Comparison of ENCODE assay signal across 8 cellular contexts in genomic region chr17:16215965-16216316, GRCh38. TPM values are rescaled to one million over a fixed set of nuclear protein-coding genes. Genes with fewer than 3 reads are reported as not detected.
DNase-seq lines count a peak whose midpoint lies in the region; ATAC-seq and TF ChIP-seq lines count a peak whose summit lies in the region.

No MANE protein-coding gene starts in this region.

- H3K4me1 Mint-ChIP-seq in Caco-2 (ENCODE audit: low read depth, unreplicated experiment) (no peaks in the 10 kb centered on the region), T-helper 17 cell (peaks cover 30% of the 10 kb centered on the region)

- TF ChIP-seq CTCF in Caco-2 (IDR thresholded peaks at IDR 0.05; ENCODE audit: insufficient read depth in 1 of 2, low read depth in 1 of 2, low read length in 1 of 2, severe bottlenecking in 1 of 2, unreplicated experiment in 1 of 2): no peak
- no peak for TF ChIP-seq CTCF in epithelial cell of proximal tubule (conservative IDR thresholded peaks at IDR 0.05; ENCODE audit: low read depth, low read length)
- TF ChIP-seq CTCF in vagina (IDR thresholded peaks at IDR 0.05): no peak

- H3K27ac ChIP-seq in vagina: peak overlapping the region; percentile 98

- no peak for TF ChIP-seq POLR2A in vagina (IDR thresholded peaks at IDR 0.05)

- POLR2A ChIA-PET in Caco-2 (lab: Charles Lee): interaction anchor here (0.6 to 1.3 kb wide), 3 partner anchors 15 to 165 kb away, joined by 3 to 7 read pairs (median 4); no protein-coding TSS in a partner anchor

- H3K9me3 ChIP-seq in Caco-2 (no peaks in the 10 kb centered on the region), T-helper 17 cell (ENCODE audit: control insufficient read depth, low read length, poor library complexity, severe bottlenecking) (no peaks in the 10 kb centered on the region), mucosa of stomach (ENCODE audit: control insufficient read depth, low read length) (no peaks in the 10 kb centered on the region), vagina (no peaks in the 10 kb centered on the region)

- intact Hi-C loops in Caco-2 (cut with micrococcal nuclease; ENCODE audit: unreplicated experiment): loop anchor here (5.0 kb wide), 1 partner anchor 71 kb away; no protein-coding TSS in a partner anchor
- intact Hi-C loops in vagina (cut with DNase I): no loop called here

- peak; percentile 6 for ATAC-seq in HG02759 (IDR thresholded peaks at IDR 0.05; ENCODE audit: unreplicated experiment)
- ATAC-seq in T-helper 17 cell: no peak

- DNase-seq in Caco-2 (peak in 1 of 2 experiments; percentile 48), T-helper 17 cell (peak in 2 of 3 donors; percentile 7 to 11), epithelial cell of proximal tubule (ENCODE audit: low read depth) (no peak), vagina (ENCODE audit: extremely low spot score in 2 of 2) (no peak), dedifferentiated amniotic fluid mesenchymal stem cell (ENCODE audit: extremely low spot score) (no peak), NCI-H2196 treated with DMSO at 0.1 percent for 48 hours (lab: John Stamatoyannopoulos, UW; ENCODE audit: unreplicated experiment) (no peak)

- H3K4me3 Mint-ChIP-seq in Caco-2 (ENCODE audit: unreplicated experiment) (peak overlapping the region; percentile 95), T-helper 17 cell (peak overlapping the region; percentile 94)

- no peaks in the 10 kb centered on the region for H3K27me3 Mint-ChIP-seq in Caco-2 (ENCODE audit: insufficient read depth, unreplicated experiment)
- H3K27me3 Mint-ChIP-seq in T-helper 17 cell: no peaks in the 10 kb centered on the region

- H3K4me3 ChIP-seq in Caco-2 (ENCODE audit: low read depth, low read length) (peak overlapping the region; percentile 71), epithelial cell of proximal tubule (ENCODE audit: low read depth, low read length) (peak overlapping the region; percentile 93), mucosa of stomach (ENCODE audit: low read length) (peak overlapping the region; percentile 91), vagina (peak overlapping the region; percentile 98 to 100)

- H3K27ac Mint-ChIP-seq in Caco-2 (ENCODE audit: unreplicated experiment) (peak overlapping the region; percentile 53), T-helper 17 cell (peak overlapping the region; percentile 94)

- H3K36me3 ChIP-seq in Caco-2 (ENCODE audit: control insufficient read depth, insufficient read depth, low read length): no peaks in the 10 kb centered on the region
- no peaks in the 10 kb centered on the region for H3K36me3 ChIP-seq in mucosa of stomach (ENCODE audit: control insufficient read depth, insufficient read depth, low read length)
- no peaks in the 10 kb centered on the region for H3K36me3 ChIP-seq in vagina

- H3K9me3 Mint-ChIP-seq in Caco-2 (ENCODE audit: unreplicated experiment): no peaks in the 10 kb centered on the region

- peak overlapping the region; percentile 97 for H3K9ac ChIP-seq in mucosa of stomach (ENCODE audit: low read length)

- H3K4me1 ChIP-seq in Caco-2: no peaks in the 10 kb centered on the region; the same call in 1 of the 2 replicates
- H3K4me1 ChIP-seq in mucosa of stomach (ENCODE audit: control insufficient read depth, insufficient read depth, low read length): peaks cover 26% of the 10 kb centered on the region
- peaks cover 58% of the 10 kb centered on the region for H3K4me1 ChIP-seq in vagina

- H3K36me3 Mint-ChIP-seq in Caco-2 (ENCODE audit: insufficient read depth, unreplicated experiment): peaks cover 12% of the 10 kb centered on the region
- H3K36me3 Mint-ChIP-seq in T-helper 17 cell (ENCODE audit: low read depth): no peaks in the 10 kb centered on the region

- no TSS peak for BruUV-seq in Caco-2 (replicated peaks; lab: Mats Ljungman, UMichigan)

- H3K27me3 ChIP-seq in Caco-2 (replicated peaks; ENCODE audit: control insufficient read depth, insufficient read depth, low read length) (no peaks in the 10 kb centered on the region), mucosa of stomach (ENCODE audit: control insufficient read depth, insufficient read depth, low read length) (no peaks in the 10 kb centered on the region), vagina (no peaks in the 10 kb centered on the region)

- CTCF ChIA-PET in Caco-2 (lab: Charles Lee): interaction anchor here (0.6 kb wide), 2 partner anchors 23 to 82 kb away, joined by 3 read pairs; no protein-coding TSS in a partner anchor

RNA-seq across cellular contexts. Expression of gene NCOR1, which starts 0.6 kb away (rescaled TPM):
- 90.8 and 95.8 TPM in 2 replicates for total RNA-seq in Caco-2 (2022)
- 100 to 1,000 TPM; 155 to 161 TPM for total RNA-seq in T-helper 17 cell
- 65.8 and 86.0 TPM in 2 replicates for total RNA-seq in epithelial cell of proximal tubule
- total RNA-seq in vagina: 175 TPM

RNA-seq across cellular contexts. Expression of gene PIGL, which starts 1.1 kb away (rescaled TPM):
- total RNA-seq in Caco-2 (2022) (20.0 and 21.1 TPM in 2 replicates), T-helper 17 cell (10 to 100 TPM; 54.5 to 69.0 TPM), epithelial cell of proximal tubule (17.5 and 24.4 TPM in 2 replicates), vagina (65.8 TPM)

Comparison
In these comparisons a context has a peak if more than half of its experiments do, and no peak if none do; other contexts are left out.
1. DNase-seq: peak in T-helper 17 cell (2 of 3); none in epithelial cell of proximal tubule (single experiment), vagina (0 of 2), dedifferentiated amniotic fluid mesenchymal stem cell (single experiment) and NCI-H2196 treated with DMSO at 0.1 percent for 48 hours (single experiment).
2. Peak in every context shown above with its lines, with median percentiles within 50 percentile points of each other: H3K4me3 ChIP-seq.